Comparison of ENCODE assay signal across 19 cellular contexts in genomic region chr1:235776396-235776795, GRCh38.
"Had no signal": no experiment of that assay in that cellular context is flagged by ENCODE, and none has a peak within 500 bp of the region (broad histone marks: within the 10 kb centered on the region; RNA-seq: fewer than 3 reads in every experiment).

No MANE protein-coding gene starts in this region.

- H3K4me3 ChIP-seq: body of pancreas, colonic mucosa, ovary, right lobe of liver, smooth muscle cell, stomach, thoracic aorta, upper lobe of left lung had no signal

- H3K27me3 Mint-ChIP-seq: activated CD4-positive, alpha-beta memory T cell treated with anti-CD3 and anti-CD28 coated beads, Interleukin-2, amount 10 ng/mL, durations not matched to agents 7 days and 5 days; activated T-cell treated with anti-CD3 and anti-CD28 coated beads, Interleukin-2, amount 50 U/mL, for 24 hours; memory B cell; naive B cell had no signal

- DNase-seq: activated CD4-positive, alpha-beta memory T cell treated with anti-CD3 and anti-CD28 coated beads, Interleukin-2, amount 10 ng/mL, durations not matched to agents 7 days and 5 days; activated CD4-positive, alpha-beta T cell treated with anti-CD3 and anti-CD28 coated beads for 48 hours; activated CD4-positive, CD25-positive, alpha-beta regulatory T cell; activated naive CD4-positive, alpha-beta T cell treated with Interleukin-2 at 50 U/mL for 16 hours; activated T-cell treated with anti-CD3 and anti-CD28 coated beads, Interleukin-2, amount 50 U/mL, for 24 hours; body of pancreas; colonic mucosa; erythroblast; naive B cell; ovary; right lobe of liver; stimulated activated CD4-positive, alpha-beta T cell treated with anti-CD3 and anti-CD28 coated beads, Interleukin-4, amount 100 ng/mL, for 1 hour; stomach; upper lobe of left lung had no signal

- ATAC-seq: body of pancreas, right lobe of liver had no signal

- H3K4me1 ChIP-seq: body of pancreas, colonic mucosa, right lobe of liver, stomach, upper lobe of left lung had no signal

- H3K4me1 Mint-ChIP-seq: memory B cell, naive B cell had no signal

- H3K4me3 Mint-ChIP-seq: activated CD4-positive, alpha-beta memory T cell treated with anti-CD3 and anti-CD28 coated beads, Interleukin-2, amount 10 ng/mL, durations not matched to agents 7 days and 5 days; activated T-cell treated with anti-CD3 and anti-CD28 coated beads, Interleukin-2, amount 50 U/mL, for 24 hours; memory B cell; naive B cell; T-helper 2 cell treated with Interferon-gamma antibody and Interleukin-4, amounts not matched to agents 5 μg/mL and 100 μg/mL, for 36 hours had no signal

- H3K9me3 Mint-ChIP-seq: activated CD4-positive, alpha-beta memory T cell treated with anti-CD3 and anti-CD28 coated beads, Interleukin-2, amount 10 ng/mL, durations not matched to agents 7 days and 5 days; activated T-cell treated with anti-CD3 and anti-CD28 coated beads, Interleukin-2, amount 50 U/mL, for 24 hours; activated T-helper 2 cell treated with anti-CD3 and anti-CD28 coated beads, Interferon-gamma antibody, Interleukin-2, Interleukin-4, amounts not matched to agents 10 μg/mL and 5 μg/mL and 100 μg/mL, durations not matched to agents 14 hours and 24 hours and 36 hours; memory B cell; naive B cell; T-helper 2 cell treated with Interferon-gamma antibody and Interleukin-4, amounts not matched to agents 5 μg/mL and 100 μg/mL, for 36 hours had no signal

- H3K9me3 ChIP-seq: body of pancreas, colonic mucosa, ovary, right lobe of liver, stomach, thoracic aorta, upper lobe of left lung had no signal

- H3K27ac Mint-ChIP-seq: activated CD4-positive, alpha-beta memory T cell treated with anti-CD3 and anti-CD28 coated beads, Interleukin-2, amount 10 ng/mL, durations not matched to agents 7 days and 5 days; activated T-cell treated with anti-CD3 and anti-CD28 coated beads, Interleukin-2, amount 50 U/mL, for 24 hours; activated T-helper 2 cell treated with anti-CD3 and anti-CD28 coated beads, Interferon-gamma antibody, Interleukin-2, Interleukin-4, amounts not matched to agents 10 μg/mL and 5 μg/mL and 100 μg/mL, durations not matched to agents 14 hours and 24 hours and 36 hours; memory B cell; T-helper 2 cell treated with Interferon-gamma antibody and Interleukin-4, amounts not matched to agents 5 μg/mL and 100 μg/mL, for 36 hours had no signal

- H3K36me3 ChIP-seq: colonic mucosa, ovary had no signal

- H3K27ac ChIP-seq: body of pancreas, colonic mucosa, ovary, right lobe of liver, stomach, thoracic aorta, upper lobe of left lung had no signal
